9 cellular contexts compared by ENCODE assay signal in genomic region chr14:30214456-30215090, GRCh38.
DNase-seq lines count a peak whose midpoint lies in the region; ATAC-seq, FAIRE-seq and TF ChIP-seq lines count a peak whose summit lies in the region.
"Had no signal": no experiment of that assay in that cellular context is flagged by ENCODE, and none has a peak within 500 bp of the region (broad histone marks: within the 10 kb centered on the region; RNA-seq: fewer than 3 reads in every experiment).

No MANE protein-coding gene starts in this region.

- H3K23me2 ChIP-seq in H1 (ENCODE audit: low read depth, low read length) = no peaks in the 10 kb centered on the region; the same call in 1 of the 2 replicates

- no peak for TF ChIP-seq POLR2A in H1 (IDR thresholded peaks at IDR 0.05; ENCODE audit: control extremely low read depth in 1 of 2, low read depth in 2 of 2, low read length in 2 of 2)

- no peak overlapping the region for H4K5ac ChIP-seq in H1 (ENCODE audit: insufficient read length, low read depth, low read length)

- H3K9ac ChIP-seq in OCI-LY3 (ENCODE audit: low read length) (no peak overlapping the region), H1 (replicated peaks in 1 of 4; ENCODE audit: extremely low read depth in 1 of 4, low read depth in 3 of 4, low read length in 3 of 4) (no peak overlapping the region)
- H3K9ac ChIP-seq: BLaER1 had no signal

- H2BK5ac ChIP-seq in H1 (ENCODE audit: low read depth, low read length) = no peak overlapping the region

- no peak overlapping the region for H3K23ac ChIP-seq in H1 (ENCODE audit: insufficient read length)

- H4K8ac ChIP-seq in H1 (ENCODE audit: extremely low read depth, insufficient read depth, low read length) = no peak overlapping the region

- no peaks in the 10 kb centered on the region for H3K79me2 ChIP-seq in OCI-LY3 (ENCODE audit: low read length)
- no peaks in the 10 kb centered on the region for H3K79me2 ChIP-seq in H1 (ENCODE audit: control insufficient read depth in 1 of 2, insufficient read depth in 2 of 2, low read length in 2 of 2)

- no peak overlapping the region for H3K14ac ChIP-seq in H1 (ENCODE audit: insufficient read length)

- H2AFZ ChIP-seq in OCI-LY3 (ENCODE audit: low read depth, low read length) (no peak overlapping the region), H1 (ENCODE audit: low read length) (peak overlapping the region; percentile 42; the same call in 1 of the 2 replicates)

- no peaks in the 10 kb centered on the region for H4K20me1 ChIP-seq in OCI-LY3 (ENCODE audit: insufficient read depth, low read length)
- H4K20me1 ChIP-seq in H1 (replicated peaks in 1 of 2; ENCODE audit: control insufficient read depth in 1 of 2, insufficient read depth in 2 of 2, low read length in 2 of 2) = no peaks in the 10 kb centered on the region
- H4K20me1 ChIP-seq: BLaER1 had no signal

- no peak overlapping the region for H3K4ac ChIP-seq in H1 (replicated peaks; ENCODE audit: insufficient read length, low read depth, low read length)

- H3K36me3 ChIP-seq in OCI-LY3 (replicated peaks; ENCODE audit: low read depth, low read length) (no peaks in the 10 kb centered on the region), H1 (ENCODE audit: control insufficient read depth in 2 of 4, insufficient read depth in 4 of 4, low read length in 3 of 4) (no peaks in the 10 kb centered on the region)
- H3K36me3 ChIP-seq: BLaER1 had no signal

- POLR2A ChIA-PET in H1 (lab: Charles Lee; ENCODE audit: partially characterized antibody) = interaction anchor here (1.2 kb wide), 1 partner anchor 227 kb away, joined by 4 read pairs; no protein-coding TSS in a partner anchor

- no peak overlapping the region for H4K91ac ChIP-seq in H1 (replicated peaks; ENCODE audit: insufficient read length, low read length)

- H3K4me1 ChIP-seq in OCI-LY3 (ENCODE audit: low read length) = no peaks in the 10 kb centered on the region
- no peaks in the 10 kb centered on the region for H3K4me1 ChIP-seq in H1 (replicated peaks in 1 of 4; ENCODE audit: control insufficient read depth in 3 of 4, insufficient read depth in 4 of 4, low read length in 3 of 4)

- TF ChIP-seq CTCF in OCI-LY3 (IDR thresholded peaks at IDR 0.05; ENCODE audit: low read depth, low read length) = peak; percentile 87
- peak in 2 of 3 experiments; percentile 63 to 71; a peak in 3 of 4 replicates for TF ChIP-seq CTCF in H1 (IDR thresholded peaks at IDR 0.05; ENCODE audit: control extremely low read depth in 1 of 3, insufficient read depth in 1 of 3, low read depth in 1 of 3, low read length in 3 of 3)

- no peak overlapping the region for H3K4me3 ChIP-seq in OCI-LY3 (ENCODE audit: low read length)
- no peak overlapping the region for H3K4me3 ChIP-seq in H1 (ENCODE audit: extremely low read depth in 1 of 4, insufficient read depth in 2 of 4, low read depth in 3 of 4, low read length in 4 of 4)
- H3K4me3 ChIP-seq: BLaER1 had no signal

- ATAC-seq in GM21423 (IDR thresholded peaks at IDR 0.05; ENCODE audit: unreplicated experiment) = no peak

- TF ChIP-seq EP300 in H1 (IDR thresholded peaks at IDR 0.05; ENCODE audit: borderline replicate concordance in 1 of 2, low read depth in 2 of 2, low read length in 2 of 2) = no peak

- no peak overlapping the region for H2BK120ac ChIP-seq in H1 (replicated peaks; ENCODE audit: low read depth, low read length)

- CTCF ChIA-PET in H1 (lab: Charles Lee; ENCODE audit: partially characterized antibody) = interaction anchor here (0.6 to 2.7 kb wide), 51 partner anchors 8 to 1463 kb away, joined by 3 to 32 read pairs (median 4); no protein-coding TSS in a partner anchor

- no peak overlapping the region for H2BK15ac ChIP-seq in H1 (ENCODE audit: low read length)

- H3K27ac ChIP-seq in OCI-LY3 (ENCODE audit: low read length) (no peak overlapping the region), H1 (ENCODE audit: low read depth, low read length) (no peak overlapping the region)
- H3K27ac ChIP-seq: BLaER1 had no signal

- peak; percentile 79 for FAIRE-seq in H1 (lab: Jason Lieb, UNC)

- peak; percentile 69 to 72 for DNase-seq in NCI-H2081 (lab: John Stamatoyannopoulos, UW)
- DNase-seq in NCI-H2081 treated with DMSO at 0.1 percent for 48 hours (lab: John Stamatoyannopoulos, UW) = no peak
- peak; percentile 57 for DNase-seq in KBM-7
- DNase-seq in H1 (ENCODE audit: low read depth in 1 of 2, low spot score in 2 of 2) = no peak
- peak; percentile 62 for DNase-seq in midbrain (lab: John Stamatoyannopoulos, UW)
- DNase-seq in NK-92 (lab: John Stamatoyannopoulos, UW; ENCODE audit: unreplicated experiment) = no peak

- no peaks in the 10 kb centered on the region for H3K9me3 ChIP-seq in OCI-LY3 (ENCODE audit: insufficient read depth, low read length)
- H3K9me3 ChIP-seq in H1 (ENCODE audit: insufficient read depth in 2 of 2, low read depth in 1 of 2, low read length in 1 of 2) = no peaks in the 10 kb centered on the region
- H3K9me3 ChIP-seq: BLaER1 had no signal

- H3K56ac ChIP-seq in H1 (replicated peaks; ENCODE audit: insufficient read length, low read depth, low read length) = no peak overlapping the region

- H3K18ac ChIP-seq in H1 (ENCODE audit: extremely low read depth, low read length) = no peak overlapping the region

- no peak overlapping the region for H2BK12ac ChIP-seq in H1 (ENCODE audit: low read depth, low read length)

- H3K27me3 ChIP-seq in OCI-LY3 (ENCODE audit: low read depth, low read length) (no peaks in the 10 kb centered on the region), H1 (replicated peaks in 1 of 4; ENCODE audit: control insufficient read depth in 3 of 4, extremely low read depth in 1 of 4, insufficient read depth in 3 of 4, low read length in 3 of 4) (no peaks in the 10 kb centered on the region)
- H3K27me3 ChIP-seq: BLaER1 had no signal

- no peak overlapping the region for H3K4me2 ChIP-seq in OCI-LY3 (ENCODE audit: low read length)
- no peak overlapping the region for H3K4me2 ChIP-seq in H1 (ENCODE audit: insufficient read depth in 1 of 2, low read depth in 2 of 2, low read length in 2 of 2)
- H3K4me2 ChIP-seq: BLaER1 had no signal

- in situ Hi-C loops in KBM-7 (cut with MboI; ENCODE audit: low pct_unique_long_range_greater_than_20kb, low sequenced_read_pairs) = no loop called here

- H3K79me1 ChIP-seq in H1 (ENCODE audit: low read depth, low read length) = no peaks in the 10 kb centered on the region

- H2AK5ac ChIP-seq in H1 (ENCODE audit: low read depth, low read length) = no peak overlapping the region

- TF ChIP-seq RAD21 in H1 (IDR thresholded peaks at IDR 0.05 in 1 of 2, conservative IDR thresholded peaks at IDR 0.05 in 1 of 2; ENCODE audit: low read depth in 2 of 2, low read length in 2 of 2) = peak; percentile 91 to 93

- WGBS in H1 (ENCODE audit: extremely low coverage in 1 of 2, insufficient coverage in 1 of 2, insufficient read length in 1 of 2, insufficient replicate concordance in 2 of 2, low coverage in 1 of 2, low lambda C conversion rate in 2 of 2, missing lambda C conversion rate in 1 of 2), 2 experiments = 39% methylated on average over 2 of the region's 2 CpGs; no CpG with 5 or more reads in 1 of the 2 experiments

- H2BK20ac ChIP-seq in H1 (ENCODE audit: low read length) = no peak overlapping the region

TF ChIP-seq in H1, 55 proteins besides CTCF, POLR2A, EP300 and RAD21 (continues in another document):
- TF ChIP-seq RBBP5 (IDR thresholded peaks at IDR 0.05; ENCODE audit: borderline replicate concordance, low read depth, low read length) (no peak), YY1 (IDR thresholded peaks at IDR 0.05; ENCODE audit: low read depth, low read length) (no peak), E2F6 (IDR thresholded peaks at IDR 0.05) (no peak), KDM1A (IDR thresholded peaks at IDR 0.05; ENCODE audit: borderline replicate concordance, low read length) (no peak), KDM5A (IDR thresholded peaks at IDR 0.05; ENCODE audit: low read length) (no peak), CHD2 (IDR thresholded peaks at IDR 0.05; ENCODE audit: low read length) (no peak), ATF2 (IDR thresholded peaks at IDR 0.05; ENCODE audit: low read length) (no peak), RXRA (IDR thresholded peaks at IDR 0.05; ENCODE audit: insufficient read depth, low read depth, low read length) (no peak), NANOG (IDR thresholded peaks at IDR 0.05; ENCODE audit: insufficient read depth, low read depth, low read length, poor library complexity, severe bottlenecking) (no peak), TAF7 (optimal IDR thresholded peaks at IDR 0.05; ENCODE audit: borderline replicate concordance, low read depth, low read length) (no peak), BCL11A (IDR thresholded peaks at IDR 0.05; ENCODE audit: low read depth in 2 of 2, low read length in 2 of 2) (no peak), SRF (IDR thresholded peaks at IDR 0.05; ENCODE audit: low read depth, low read length) (no peak), CHD1 (IDR thresholded peaks at IDR 0.05; ENCODE audit: low read depth, low read length) (no peak), BACH1 (IDR thresholded peaks at IDR 0.05; ENCODE audit: low read length) (no peak), JUND (IDR thresholded peaks at IDR 0.05; ENCODE audit: low read length) (no peak), RFX5 (IDR thresholded peaks at IDR 0.05; ENCODE audit: borderline replicate concordance, low read depth, low read length) (no peak), SIRT6 (IDR thresholded peaks at IDR 0.05; ENCODE audit: low read length) (no peak)
- TF ChIP-seq, protein P1, sequence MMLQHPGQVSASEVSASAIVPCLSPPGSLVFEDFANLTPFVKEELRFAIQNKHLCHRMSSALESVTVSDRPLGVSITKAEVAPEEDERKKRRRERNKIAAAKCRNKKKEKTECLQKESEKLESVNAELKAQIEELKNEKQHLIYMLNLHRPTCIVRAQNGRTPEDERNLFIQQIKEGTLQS (IDR thresholded peaks at IDR 0.05; ENCODE audit: insufficient read depth, low read depth, low read length) = no peak

Comparison
In these comparisons a context has a peak if more than half of its experiments do, and no peak if none do; other contexts are left out.
1. DNase-seq: peak in NCI-H2081 (2 of 2), KBM-7 (single experiment) and midbrain (single experiment); none in NCI-H2081 treated with DMSO at 0.1 percent for 48 hours (single experiment), H1 (0 of 2) and NK-92 (single experiment).